In the genomic region with DNA sequence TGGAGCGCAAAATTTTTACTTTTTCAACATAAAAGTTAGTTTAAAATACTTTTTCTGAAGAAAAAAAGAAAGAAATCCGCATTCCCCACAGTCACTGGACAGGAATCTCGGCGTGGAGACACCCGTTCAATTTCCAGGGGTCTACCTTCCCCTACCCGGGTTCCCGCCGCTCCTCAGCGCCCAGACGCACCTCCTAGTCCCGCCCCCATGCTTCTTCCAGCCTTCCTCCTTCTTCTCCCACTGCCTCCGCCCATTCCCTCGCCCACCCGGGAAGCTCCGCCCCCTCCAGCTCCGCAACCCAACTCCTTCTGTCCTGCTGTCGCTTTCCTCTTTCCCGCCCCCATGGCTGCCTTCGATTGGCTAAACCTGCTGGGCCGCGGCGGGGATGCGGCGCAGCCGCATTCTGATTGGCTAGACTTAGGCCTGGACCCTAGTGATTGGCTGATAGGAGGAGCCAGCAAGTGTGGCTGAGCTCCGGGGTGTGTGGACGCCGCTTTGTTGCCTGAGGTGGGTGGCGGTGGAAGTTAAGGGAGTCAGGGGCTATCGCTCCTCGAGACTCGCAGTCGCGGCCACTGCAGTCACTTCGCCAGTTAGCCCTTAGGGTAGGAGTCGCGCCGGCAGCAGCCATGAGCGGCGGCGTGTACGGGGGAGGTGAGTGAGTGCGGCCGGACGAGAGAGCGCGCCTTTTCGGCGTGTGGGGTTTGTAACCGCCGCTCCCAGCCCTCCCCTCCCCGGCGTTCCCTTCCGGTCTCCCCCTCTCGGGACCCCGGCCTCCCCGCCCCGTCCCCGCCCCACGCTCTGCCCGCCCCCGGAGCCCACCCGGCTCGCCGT, we compare ENCODE assay signal across 1 cellular context.
TF ChIP-seq lines count a peak whose summit lies in the region.

ACTL6A (plus strand) TSS at position 460 of the 831 bp plus-strand sequence; CDS start at position 627, 167 bp downstream.

TF ChIP-seq in HepG2, 621 proteins besides CTCF, POLR2A, EP300 and RAD21 (continued from another document and continues in another):
- TF ChIP-seq, protein P1, sequence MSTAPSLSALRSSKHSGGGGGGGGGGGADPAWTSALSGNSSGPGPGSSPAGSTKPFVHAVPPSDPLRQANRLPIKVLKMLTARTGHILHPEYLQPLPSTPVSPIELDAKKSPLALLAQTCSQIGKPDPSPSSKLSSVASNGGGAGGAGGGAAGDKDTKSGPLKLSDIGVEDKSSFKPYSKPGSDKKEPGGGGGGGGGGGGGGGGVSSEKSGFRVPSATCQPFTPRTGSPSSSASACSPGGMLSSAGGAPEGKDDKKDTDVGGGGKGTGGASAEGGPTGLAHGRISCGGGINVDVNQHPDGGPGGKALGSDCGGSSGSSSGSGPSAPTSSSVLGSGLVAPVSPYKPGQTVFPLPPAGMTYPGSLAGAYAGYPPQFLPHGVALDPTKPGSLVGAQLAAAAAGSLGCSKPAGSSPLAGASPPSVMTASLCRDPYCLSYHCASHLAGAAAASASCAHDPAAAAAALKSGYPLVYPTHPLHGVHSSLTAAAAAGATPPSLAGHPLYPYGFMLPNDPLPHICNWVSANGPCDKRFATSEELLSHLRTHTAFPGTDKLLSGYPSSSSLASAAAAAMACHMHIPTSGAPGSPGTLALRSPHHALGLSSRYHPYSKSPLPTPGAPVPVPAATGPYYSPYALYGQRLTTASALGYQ (CRISPR knock-in tag; IDR thresholded peaks at IDR 0.05), result no peak; the same call in 1 of the 2 replicates
- TF ChIP-seq BHLHE40 (IDR thresholded peaks at IDR 0.05; ENCODE audit: low read length) (no peak), SETDB1 (CRISPR knock-in tag; IDR thresholded peaks at IDR 0.05; ENCODE audit: borderline replicate concordance) (no peak), ZNF24 (IDR thresholded peaks at IDR 0.05) (no peak), ZNF549 (CRISPR knock-in tag; IDR thresholded peaks at IDR 0.05) (no peak), ZNF12 (CRISPR knock-in tag; IDR thresholded peaks at IDR 0.05) (no peak), NFYC (CRISPR knock-in tag; IDR thresholded peaks at IDR 0.05) (peak; percentile 100), ZC3H13 (CRISPR knock-in tag; IDR thresholded peaks at IDR 0.05) (no peak), NR2C2 (CRISPR knock-in tag; IDR thresholded peaks at IDR 0.05; ENCODE audit: borderline replicate concordance) (peak; percentile 46; the same call in 1 of the 2 replicates), THYN1 (CRISPR knock-in tag; IDR thresholded peaks at IDR 0.05; ENCODE audit: borderline replicate concordance, low read depth) (no peak), KDM5B (CRISPR knock-in tag; IDR thresholded peaks at IDR 0.05; ENCODE audit: borderline replicate concordance) (0 out of 2 replicates have a peak, but pooled peaks have one; percentile 44), ZNF766 (CRISPR knock-in tag; IDR thresholded peaks at IDR 0.05; ENCODE audit: borderline replicate concordance) (no peak), ZNF644 (CRISPR knock-in tag; IDR thresholded peaks at IDR 0.05; ENCODE audit: low read depth) (no peak), ZSCAN20 (CRISPR knock-in tag; IDR thresholded peaks at IDR 0.05; ENCODE audit: borderline replicate concordance) (no peak), ZNF629 (CRISPR knock-in tag; conservative IDR thresholded peaks at IDR 0.05) (no peak), ZGPAT (CRISPR knock-in tag; IDR thresholded peaks at IDR 0.05) (peak; percentile 81), CREB1 (IDR thresholded peaks at IDR 0.05) (peak; percentile 83), CREB1 (CRISPR knock-in tag; IDR thresholded peaks at IDR 0.05) (peak; percentile 93), E2F5 (CRISPR knock-in tag; conservative IDR thresholded peaks at IDR 0.05) (peak; percentile 62; the same call in 1 of the 2 replicates), HES4 (CRISPR knock-in tag; IDR thresholded peaks at IDR 0.05; ENCODE audit: borderline replicate concordance) (no peak), IKZF5 (CRISPR knock-in tag; IDR thresholded peaks at IDR 0.05) (peak; percentile 40; the same call in 1 of the 2 replicates), ARNT2 (CRISPR knock-in tag; IDR thresholded peaks at IDR 0.05; ENCODE audit: low read depth) (peak; percentile 45; the same call in 1 of the 2 replicates), RFX5 (IDR thresholded peaks at IDR 0.05; ENCODE audit: low read depth, low read length) (peak; percentile 64), ZNF20 (CRISPR knock-in tag; IDR thresholded peaks at IDR 0.05) (no peak), ELF1 (CRISPR knock-in tag; IDR thresholded peaks at IDR 0.05) (peak; percentile 65), ZNF30 (CRISPR knock-in tag; IDR thresholded peaks at IDR 0.05) (no peak), HMG20B (CRISPR knock-in tag; conservative IDR thresholded peaks at IDR 0.05) (no peak), SP1 (IDR thresholded peaks at IDR 0.05) (no peak), SP1 (CRISPR knock-in tag; IDR thresholded peaks at IDR 0.05) (peak; percentile 73), ZNF737 (CRISPR knock-in tag; IDR thresholded peaks at IDR 0.05; ENCODE audit: borderline replicate concordance) (no peak), NR2F2 (IDR thresholded peaks at IDR 0.05; ENCODE audit: borderline replicate concordance, low read depth) (no peak; the same call in 1 of the 2 replicates), PCBP1 (IDR thresholded peaks at IDR 0.05; ENCODE audit: borderline replicate concordance, low read depth, low read length) (peak; percentile 90), SOX6 (IDR thresholded peaks at IDR 0.05) (no peak), SOX6 (CRISPR knock-in tag; IDR thresholded peaks at IDR 0.05) (peak; percentile 51; the same call in 1 of the 2 replicates)
- TF ChIP-seq, protein P2, sequence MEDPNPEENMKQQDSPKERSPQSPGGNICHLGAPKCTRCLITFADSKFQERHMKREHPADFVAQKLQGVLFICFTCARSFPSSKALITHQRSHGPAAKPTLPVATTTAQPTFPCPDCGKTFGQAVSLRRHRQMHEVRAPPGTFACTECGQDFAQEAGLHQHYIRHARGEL (CRISPR knock-in tag; IDR thresholded peaks at IDR 0.05), result no peak
- TF ChIP-seq, protein P3, sequence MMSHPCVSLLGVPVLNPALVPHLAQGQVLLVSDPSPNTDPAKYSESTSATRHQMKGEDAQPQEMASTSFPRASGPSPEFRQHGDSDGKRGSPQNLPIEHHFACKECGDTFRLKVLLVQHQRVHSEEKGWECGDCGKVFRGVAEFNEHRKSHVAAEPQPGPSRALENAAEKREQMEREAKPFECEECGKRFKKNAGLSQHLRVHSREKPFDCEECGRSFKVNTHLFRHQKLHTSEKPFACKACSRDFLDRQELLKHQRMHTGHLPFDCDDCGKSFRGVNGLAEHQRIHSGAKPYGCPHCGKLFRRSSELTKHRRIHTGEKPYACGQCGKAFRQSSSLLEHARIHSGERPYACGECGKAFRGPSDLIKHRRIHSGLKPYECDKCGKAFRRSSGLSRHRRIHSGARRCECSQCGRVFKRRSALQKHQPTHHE (CRISPR knock-in tag; IDR thresholded peaks at IDR 0.05; ENCODE audit: borderline replicate concordance), result no peak
- TF ChIP-seq, protein P4, sequence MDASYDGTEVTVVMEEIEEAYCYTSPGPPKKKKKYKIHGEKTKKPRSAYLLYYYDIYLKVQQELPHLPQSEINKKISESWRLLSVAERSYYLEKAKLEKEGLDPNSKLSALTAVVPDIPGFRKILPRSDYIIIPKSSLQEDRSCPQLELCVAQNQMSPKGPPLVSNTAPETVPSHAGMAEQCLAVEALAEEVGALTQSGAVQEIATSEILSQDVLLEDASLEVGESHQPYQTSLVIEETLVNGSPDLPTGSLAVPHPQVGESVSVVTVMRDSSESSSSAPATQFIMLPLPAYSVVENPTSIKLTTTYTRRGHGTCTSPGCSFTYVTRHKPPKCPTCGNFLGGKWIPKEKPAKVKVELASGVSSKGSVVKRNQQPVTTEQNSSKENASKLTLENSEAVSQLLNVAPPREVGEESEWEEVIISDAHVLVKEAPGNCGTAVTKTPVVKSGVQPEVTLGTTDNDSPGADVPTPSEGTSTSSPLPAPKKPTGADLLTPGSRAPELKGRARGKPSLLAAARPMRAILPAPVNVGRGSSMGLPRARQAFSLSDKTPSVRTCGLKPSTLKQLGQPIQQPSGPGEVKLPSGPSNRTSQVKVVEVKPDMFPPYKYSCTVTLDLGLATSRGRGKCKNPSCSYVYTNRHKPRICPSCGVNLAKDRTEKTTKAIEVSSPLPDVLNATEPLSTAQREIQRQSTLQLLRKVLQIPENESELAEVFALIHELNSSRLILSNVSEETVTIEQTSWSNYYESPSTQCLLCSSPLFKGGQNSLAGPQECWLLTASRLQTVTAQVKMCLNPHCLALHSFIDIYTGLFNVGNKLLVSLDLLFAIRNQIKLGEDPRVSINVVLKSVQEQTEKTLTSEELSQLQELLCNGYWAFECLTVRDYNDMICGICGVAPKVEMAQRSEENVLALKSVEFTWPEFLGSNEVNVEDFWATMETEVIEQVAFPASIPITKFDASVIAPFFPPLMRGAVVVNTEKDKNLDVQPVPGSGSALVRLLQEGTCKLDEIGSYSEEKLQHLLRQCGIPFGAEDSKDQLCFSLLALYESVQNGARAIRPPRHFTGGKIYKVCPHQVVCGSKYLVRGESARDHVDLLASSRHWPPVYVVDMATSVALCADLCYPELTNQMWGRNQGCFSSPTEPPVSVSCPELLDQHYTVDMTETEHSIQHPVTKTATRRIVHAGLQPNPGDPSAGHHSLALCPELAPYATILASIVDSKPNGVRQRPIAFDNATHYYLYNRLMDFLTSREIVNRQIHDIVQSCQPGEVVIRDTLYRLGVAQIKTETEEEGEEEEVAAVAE (CRISPR knock-in tag; IDR thresholded peaks at IDR 0.05; ENCODE audit: borderline replicate concordance), result peak; percentile 89; the same call in 1 of the 2 replicates
- TF ChIP-seq, protein P5, sequence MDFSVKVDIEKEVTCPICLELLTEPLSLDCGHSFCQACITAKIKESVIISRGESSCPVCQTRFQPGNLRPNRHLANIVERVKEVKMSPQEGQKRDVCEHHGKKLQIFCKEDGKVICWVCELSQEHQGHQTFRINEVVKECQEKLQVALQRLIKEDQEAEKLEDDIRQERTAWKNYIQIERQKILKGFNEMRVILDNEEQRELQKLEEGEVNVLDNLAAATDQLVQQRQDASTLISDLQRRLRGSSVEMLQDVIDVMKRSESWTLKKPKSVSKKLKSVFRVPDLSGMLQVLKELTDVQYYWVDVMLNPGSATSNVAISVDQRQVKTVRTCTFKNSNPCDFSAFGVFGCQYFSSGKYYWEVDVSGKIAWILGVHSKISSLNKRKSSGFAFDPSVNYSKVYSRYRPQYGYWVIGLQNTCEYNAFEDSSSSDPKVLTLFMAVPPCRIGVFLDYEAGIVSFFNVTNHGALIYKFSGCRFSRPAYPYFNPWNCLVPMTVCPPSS (IDR thresholded peaks at IDR 0.05), result no peak
- TF ChIP-seq, protein P6, sequence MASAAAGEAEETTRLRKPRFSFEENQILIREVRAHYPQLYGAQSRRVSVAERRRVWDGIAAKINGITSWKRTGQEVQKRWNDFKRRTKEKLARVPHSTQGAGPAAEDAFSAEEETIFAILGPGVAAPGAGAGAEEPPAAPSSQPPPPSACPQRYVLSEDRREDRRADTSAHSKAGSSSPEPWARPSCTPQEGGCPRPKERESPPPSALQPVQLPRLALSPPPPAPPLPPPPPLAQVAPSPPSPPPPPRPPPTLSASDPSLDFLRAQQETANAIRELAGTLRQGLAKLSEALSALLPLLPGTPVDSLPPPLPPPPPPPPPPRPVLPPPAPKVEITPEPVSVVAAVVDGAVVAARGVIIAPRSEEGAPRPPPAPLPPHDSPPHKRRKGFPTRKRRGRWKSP (CRISPR knock-in tag; IDR thresholded peaks at IDR 0.05), result no peak
- TF ChIP-seq, protein P7, sequence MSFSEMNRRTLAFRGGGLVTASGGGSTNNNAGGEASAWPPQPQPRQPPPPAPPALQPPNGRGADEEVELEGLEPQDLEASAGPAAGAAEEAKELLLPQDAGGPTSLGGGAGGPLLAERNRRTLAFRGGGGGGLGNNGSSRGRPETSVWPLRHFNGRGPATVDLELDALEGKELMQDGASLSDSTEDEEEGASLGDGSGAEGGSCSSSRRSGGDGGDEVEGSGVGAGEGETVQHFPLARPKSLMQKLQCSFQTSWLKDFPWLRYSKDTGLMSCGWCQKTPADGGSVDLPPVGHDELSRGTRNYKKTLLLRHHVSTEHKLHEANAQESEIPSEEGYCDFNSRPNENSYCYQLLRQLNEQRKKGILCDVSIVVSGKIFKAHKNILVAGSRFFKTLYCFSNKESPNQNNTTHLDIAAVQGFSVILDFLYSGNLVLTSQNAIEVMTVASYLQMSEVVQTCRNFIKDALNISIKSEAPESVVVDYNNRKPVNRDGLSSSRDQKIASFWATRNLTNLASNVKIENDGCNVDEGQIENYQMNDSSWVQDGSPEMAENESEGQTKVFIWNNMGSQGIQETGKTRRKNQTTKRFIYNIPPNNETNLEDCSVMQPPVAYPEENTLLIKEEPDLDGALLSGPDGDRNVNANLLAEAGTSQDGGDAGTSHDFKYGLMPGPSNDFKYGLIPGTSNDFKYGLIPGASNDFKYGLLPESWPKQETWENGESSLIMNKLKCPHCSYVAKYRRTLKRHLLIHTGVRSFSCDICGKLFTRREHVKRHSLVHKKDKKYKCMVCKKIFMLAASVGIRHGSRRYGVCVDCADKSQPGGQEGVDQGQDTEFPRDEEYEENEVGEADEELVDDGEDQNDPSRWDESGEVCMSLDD (CRISPR knock-in tag; IDR thresholded peaks at IDR 0.05; ENCODE audit: borderline replicate concordance), result no peak
